ENCODE assay signal across 27 cellular contexts in genomic region chr20:16014436-16014835, GRCh38.
"Had no signal": no experiment of that assay in that cellular context is flagged by ENCODE, and none has a peak within 500 bp of the region (broad histone marks: within the 10 kb centered on the region; RNA-seq: fewer than 3 reads in every experiment).

No MANE protein-coding gene starts in this region.

- H3K36me3 ChIP-seq: lower lobe of right lung, neural progenitor cell, neutrophil, right atrium auricular region, sigmoid colon, spleen, tibial nerve, uterus had no signal

- H3K27me3 ChIP-seq: neutrophil, right atrium auricular region, sigmoid colon, spleen, tibial nerve, uterus had no signal

- H3K4me2 ChIP-seq: neural progenitor cell had no signal

- H3K4me3 ChIP-seq: lower lobe of right lung, neural progenitor cell, right atrium auricular region, sigmoid colon, spleen, tibial nerve, uterus had no signal

- H3K27me3 Mint-ChIP-seq: naive B cell; progenitor cell of endocrine pancreas; stimulated activated memory B cell treated with anti-CD40 and anti-IgM and Interleukin-4, amounts not matched to agents 10 μg/mL and 1 μg/mL and 100 μg/mL, for 72 hours; stimulated activated naive CD8-positive, alpha-beta T cell treated with anti-CD3 and anti-CD28 coated beads, Interleukin-15, amount 100 ng/mL, for 72 hours; type B pancreatic cell had no signal

- H3K4me3 Mint-ChIP-seq: mesothelial cell of epicardium; naive B cell; natural killer cell; nephron progenitor cell; neural progenitor cell; stimulated activated memory B cell treated with anti-CD40 and anti-IgM and Interleukin-4, amounts not matched to agents 10 μg/mL and 1 μg/mL and 100 μg/mL, for 72 hours; stimulated activated naive CD8-positive, alpha-beta T cell treated with anti-CD3 and anti-CD28 coated beads, Interleukin-15, amount 100 ng/mL, for 72 hours; type B pancreatic cell had no signal

- H3K9me3 Mint-ChIP-seq: nephron progenitor cell had no signal

- DNase-seq: hippocampal formation; kidney glomerular epithelial cell; left cardiac atrium; lower lobe of right lung; mammary epithelial cell; mesendoderm; naive B cell; natural killer cell; nephron progenitor cell; occipital lobe; sigmoid colon; small intestine; spleen; stimulated activated CD4-positive, alpha-beta T cell treated with anti-CD3 and anti-CD28 coated beads, Interleukin-4, amount 100 ng/mL, for 24 hours; stimulated activated naive CD4-positive, alpha-beta T cell treated with Interleukin-2 at 50 U/mL for 16 hours; stimulated activated naive CD8-positive, alpha-beta T cell treated with anti-CD3 and anti-CD28 coated beads, Interleukin-15, amount 100 ng/mL, for 72 hours; uterus had no signal

- H3K27ac ChIP-seq: lower lobe of right lung, neural progenitor cell, neutrophil, parathyroid adenoma, right atrium auricular region, sigmoid colon, spleen, tibial nerve, uterus had no signal

- H3K4me1 ChIP-seq: lower lobe of right lung, neural progenitor cell, parathyroid adenoma, right atrium auricular region, sigmoid colon, spleen, tibial nerve, uterus had no signal

- H3K36me3 Mint-ChIP-seq: natural killer cell, type B pancreatic cell had no signal

- H2AFZ ChIP-seq: neural progenitor cell, parathyroid adenoma had no signal

- H3K27ac Mint-ChIP-seq: mesothelial cell of epicardium; natural killer cell; nephron progenitor cell; neural progenitor cell; progenitor cell of endocrine pancreas; stimulated activated memory B cell treated with anti-CD40 and anti-IgM and Interleukin-4, amounts not matched to agents 10 μg/mL and 1 μg/mL and 100 μg/mL, for 72 hours; stimulated activated naive CD8-positive, alpha-beta T cell treated with anti-CD3 and anti-CD28 coated beads, Interleukin-15, amount 100 ng/mL, for 72 hours; type B pancreatic cell had no signal

- H3K9ac ChIP-seq: neural progenitor cell, parathyroid adenoma had no signal

- H3K79me2 ChIP-seq: parathyroid adenoma had no signal

- H3K9me3 ChIP-seq: lower lobe of right lung, neutrophil, right atrium auricular region, sigmoid colon, spleen, tibial nerve, uterus had no signal

- H3K4me1 Mint-ChIP-seq: mesothelial cell of epicardium; natural killer cell; nephron progenitor cell; neural progenitor cell; stimulated activated memory B cell treated with anti-CD40 and anti-IgM and Interleukin-4, amounts not matched to agents 10 μg/mL and 1 μg/mL and 100 μg/mL, for 72 hours; stimulated activated naive CD8-positive, alpha-beta T cell treated with anti-CD3 and anti-CD28 coated beads, Interleukin-15, amount 100 ng/mL, for 72 hours had no signal

- ATAC-seq: left cardiac atrium; left lobe of liver; lower lobe of right lung; natural killer cell; stimulated activated memory B cell treated with anti-CD40 and anti-IgM and Interleukin-4, amounts not matched to agents 10 μg/mL and 1 μg/mL and 100 μg/mL, for 72 hours; stimulated activated naive CD8-positive, alpha-beta T cell treated with anti-CD3 and anti-CD28 coated beads, Interleukin-15, amount 100 ng/mL, for 72 hours had no signal
